20 cellular contexts compared by ENCODE assay signal in genomic region chr5:180492226-180492903, GRCh38. TPM values are rescaled to one million over a fixed set of nuclear protein-coding genes. Genes with fewer than 3 reads are reported as not detected.
DNase-seq lines count a peak whose midpoint lies in the region; ATAC-seq and TF ChIP-seq lines count a peak whose summit lies in the region.
"Had no signal": no experiment of that assay in that cellular context is flagged by ENCODE, and none has a peak within 500 bp of the region (broad histone marks: within the 10 kb centered on the region; RNA-seq: fewer than 3 reads in every experiment).

No MANE protein-coding gene starts in this region.

- H3K9me3 Mint-ChIP-seq in CD4-positive, alpha-beta T cell: no peaks in the 10 kb centered on the region
- no peaks in the 10 kb centered on the region for H3K9me3 Mint-ChIP-seq in activated naive CD8-positive, alpha-beta T cell treated with anti-CD3 and anti-CD28 coated beads, Interleukin-2, amount 50 U/mL, for 24 hours
- H3K9me3 Mint-ChIP-seq in nephron progenitor cell: peaks cover 27% of the 10 kb centered on the region
- H3K9me3 Mint-ChIP-seq: effector memory CD8-positive, alpha-beta T cell; HFFc6 had no signal

- H3K27ac Mint-ChIP-seq in CD4-positive, alpha-beta T cell: peak overlapping the region; percentile 21
- no peak overlapping the region for H3K27ac Mint-ChIP-seq in activated naive CD8-positive, alpha-beta T cell treated with anti-CD3 and anti-CD28 coated beads, Interleukin-2, amount 50 U/mL, for 24 hours
- H3K27ac Mint-ChIP-seq in nephron progenitor cell: peak overlapping the region; percentile 8
- H3K27ac Mint-ChIP-seq: HFFc6 had no signal

- H3K9me3 ChIP-seq in CD4-positive, alpha-beta T cell (ENCODE audit: control insufficient read depth, low read length): no peaks in the 10 kb centered on the region
- H3K9me3 ChIP-seq in HEK293 (ENCODE audit: control insufficient read depth, insufficient read depth, low read depth, low read length): no peaks in the 10 kb centered on the region
- H3K9me3 ChIP-seq: left ventricle myocardium inferior, ovary, vagina had no signal

- no peak for TF ChIP-seq CTCF in CD4-positive, alpha-beta T cell (IDR thresholded peaks at IDR 0.05)
- TF ChIP-seq CTCF in HEK293 (tag by site-specific recombination; IDR thresholded peaks at IDR 0.05) (no peak), nephron progenitor cell (IDR thresholded peaks at IDR 0.05) (no peak)

- no peak for DNase-seq in CD4-positive, alpha-beta T cell
- DNase-seq in activated naive CD8-positive, alpha-beta T cell treated with anti-CD3 and anti-CD28 coated beads, Interleukin-2, amount 50 U/mL, for 24 hours: no peak
- DNase-seq in nephron progenitor cell (no peak), H4 (ENCODE audit: low spot score) (no peak), NCI-H774 (lab: John Stamatoyannopoulos, UW) (no peak)
- DNase-seq: anterior cingulate cortex; cerebellar nuclear complex; effector memory CD8-positive, alpha-beta T cell; GF-D8; head of caudate nucleus; HFFc6; KG1; left ventricle myocardium inferior; NCI-H1048; NCI-H2107; NCI-H526; ovary had no signal

- peaks cover 6% of the 10 kb centered on the region; the same call in 1 of the 2 replicates for H3K4me1 ChIP-seq in HEK293 (ENCODE audit: control insufficient read depth, insufficient read depth, low read length)

- H3K4me3 Mint-ChIP-seq in CD4-positive, alpha-beta T cell: peak overlapping the region; percentile 51
- peak overlapping the region; percentile 48 for H3K4me3 Mint-ChIP-seq in activated naive CD8-positive, alpha-beta T cell treated with anti-CD3 and anti-CD28 coated beads, Interleukin-2, amount 50 U/mL, for 24 hours
- no peak overlapping the region for H3K4me3 Mint-ChIP-seq in nephron progenitor cell

- no peak overlapping the region for H3K27ac ChIP-seq in CD4-positive, alpha-beta T cell (ENCODE audit: low read depth, low read length)
- H3K27ac ChIP-seq in HEK293 (ENCODE audit: extremely low read depth, low read depth, low read length): no peak overlapping the region
- H3K27ac ChIP-seq: left ventricle myocardium inferior, ovary, vagina had no signal

- CTCF ChIA-PET in CD4-positive, alpha-beta T cell (lab: Charles Lee): interaction anchor here (0.6 kb wide), 1 partner anchor 376 kb away, joined by 4 read pairs; no protein-coding TSS in a partner anchor
- CTCF ChIA-PET in HEK293 (lab: Yijun Ruan, JAX): interaction anchor here (1.1 kb wide), 1 partner anchor 198 kb away, joined by 6 read pairs; no protein-coding TSS in a partner anchor

- intact Hi-C loops in CD4-positive, alpha-beta T cell (cut with DNase I, micrococcal nuclease): loop anchor here in 1 of 2 experiments (5.0 to 10.0 kb wide), 4 partner anchors 312 to 1865 kb away; partner anchors contain the start of genes CLK4 and MGAT1

- POLR2A ChIA-PET in CD4-positive, alpha-beta T cell (lab: Charles Lee): no interaction called here
- POLR2A ChIA-PET in HEK293 (lab: Yijun Ruan, JAX): interaction anchor here (0.6 kb wide), 1 partner anchor 7 kb away, joined by 5 read pairs; no protein-coding TSS in a partner anchor

- H3K27me3 ChIP-seq in CD4-positive, alpha-beta T cell (ENCODE audit: control insufficient read depth, insufficient read depth, low read length): no peaks in the 10 kb centered on the region
- H3K27me3 ChIP-seq: ovary, vagina had no signal

- H3K27me3 Mint-ChIP-seq in CD4-positive, alpha-beta T cell: no peaks in the 10 kb centered on the region
- H3K27me3 Mint-ChIP-seq in activated naive CD8-positive, alpha-beta T cell treated with anti-CD3 and anti-CD28 coated beads, Interleukin-2, amount 50 U/mL, for 24 hours: no peaks in the 10 kb centered on the region
- no peaks in the 10 kb centered on the region for H3K27me3 Mint-ChIP-seq in nephron progenitor cell (ENCODE audit: low read depth, poor library complexity)
- H3K27me3 Mint-ChIP-seq: effector memory CD8-positive, alpha-beta T cell had no signal

- H3K36me3 Mint-ChIP-seq in CD4-positive, alpha-beta T cell (ENCODE audit: low read depth): peaks cover 18% of the 10 kb centered on the region
- peaks cover 8% of the 10 kb centered on the region for H3K36me3 Mint-ChIP-seq in activated naive CD8-positive, alpha-beta T cell treated with anti-CD3 and anti-CD28 coated beads, Interleukin-2, amount 50 U/mL, for 24 hours (ENCODE audit: low read depth)
- H3K36me3 Mint-ChIP-seq in nephron progenitor cell (ENCODE audit: low read depth): peaks cover 29% of the 10 kb centered on the region

- ATAC-seq in CD4-positive, alpha-beta T cell (ENCODE audit: poor library complexity): no peak
- no peak for ATAC-seq in activated naive CD8-positive, alpha-beta T cell treated with anti-CD3 and anti-CD28 coated beads, Interleukin-2, amount 50 U/mL, for 24 hours
- ATAC-seq in HG03460 (IDR thresholded peaks at IDR 0.05; ENCODE audit: unreplicated experiment): no peak
- ATAC-seq: effector memory CD8-positive, alpha-beta T cell had no signal

- peaks cover 33% of the 10 kb centered on the region for H3K4me1 Mint-ChIP-seq in CD4-positive, alpha-beta T cell (ENCODE audit: low read depth)
- H3K4me1 Mint-ChIP-seq in activated naive CD8-positive, alpha-beta T cell treated with anti-CD3 and anti-CD28 coated beads, Interleukin-2, amount 50 U/mL, for 24 hours: peaks cover 25% of the 10 kb centered on the region
- peaks cover 41% of the 10 kb centered on the region for H3K4me1 Mint-ChIP-seq in nephron progenitor cell

- H3K36me3 ChIP-seq in HEK293 (ENCODE audit: control insufficient read depth in 2 of 2, insufficient read depth in 1 of 2, low read length in 2 of 2): peaks cover 10 to 15% of the 10 kb centered on the region in 2 experiments; a peak in 2 of 3 replicates
- H3K36me3 ChIP-seq: ovary, vagina had no signal

- no peak overlapping the region for H3K4me3 ChIP-seq in HEK293 (ENCODE audit: low read depth, low read length)
- H3K4me3 ChIP-seq: left ventricle myocardium inferior, ovary, vagina had no signal

TF ChIP-seq in HEK293, 187 proteins besides CTCF, POLR2A, EP300 and RAD21:
- TF ChIP-seq ZNF433 (tag by site-specific recombination; IDR thresholded peaks at IDR 0.05; ENCODE audit: low read depth): no peak
- peak; percentile 89 for TF ChIP-seq ZNF341 (tag by site-specific recombination; IDR thresholded peaks at IDR 0.05; ENCODE audit: low read depth)

RNA-seq across cellular contexts. Expression of gene CNOT6, which starts 1.8 kb away (rescaled TPM):
- total RNA-seq in CD4-positive, alpha-beta T cell: 10 to 100 TPM; 12.5 to 13.8 TPM
- 15.0 and 19.1 TPM in 2 replicates for total RNA-seq in H4 (2014; rRNA removed; shearing (Covaris generic))
